Comparison of ENCODE assay signal across 11 cellular contexts in the genomic region with DNA sequence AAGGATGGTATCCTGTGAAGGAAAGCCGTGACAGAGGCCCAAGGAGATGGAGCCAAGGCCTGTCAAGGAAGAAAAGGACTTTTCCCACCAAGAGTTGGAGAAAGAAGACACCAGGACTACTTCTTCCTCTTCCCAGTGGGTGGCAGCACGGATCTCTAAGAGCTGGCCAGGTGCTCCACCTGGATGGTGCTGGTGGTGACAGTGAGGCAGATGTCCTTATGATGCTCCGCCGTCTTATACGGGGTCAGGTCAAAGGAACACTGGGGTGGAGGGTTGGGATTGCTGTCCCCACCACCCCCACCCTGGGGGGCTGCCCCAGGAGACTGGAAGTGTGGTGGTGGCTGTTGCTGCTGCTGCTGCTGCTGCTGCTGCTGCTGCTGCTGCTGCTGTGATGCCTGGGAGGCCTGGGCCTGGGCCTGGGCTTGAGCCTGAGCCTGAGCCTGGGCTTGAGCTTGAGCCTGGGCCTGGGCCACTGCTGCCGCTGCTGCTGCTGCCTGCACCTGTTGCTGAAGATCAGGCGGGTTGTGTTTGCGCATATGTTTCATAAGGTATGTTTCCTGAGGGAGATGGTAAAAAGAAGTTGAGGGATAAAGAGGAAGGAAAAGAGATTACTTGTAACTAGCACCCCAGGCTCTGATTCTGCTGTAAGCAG.
DNase-seq lines count a peak whose midpoint lies in the region; ATAC-seq and TF ChIP-seq lines count a peak whose summit lies in the region.
"Had no signal": no experiment of that assay in that cellular context is flagged by ENCODE, and none has a peak within 500 bp of the region (broad histone marks: within the 10 kb centered on the region; RNA-seq: fewer than 3 reads in every experiment).

No MANE protein-coding gene starts in this region.

- ATAC-seq in GM21515 (IDR thresholded peaks at IDR 0.05; ENCODE audit: unreplicated experiment) (no peak), GM18858 (IDR thresholded peaks at IDR 0.05; ENCODE audit: unreplicated experiment) (no peak)

- no peaks in the 10 kb centered on the region for H3K27me3 ChIP-seq in neutrophil
- H3K27me3 ChIP-seq: ovary had no signal

- H3K27ac ChIP-seq in neutrophil, result peak overlapping the region; percentile 78
- H3K27ac ChIP-seq: ovary had no signal

- peaks cover 50 to 59% of the 10 kb centered on the region in 2 experiments for H3K4me1 ChIP-seq in neutrophil (ENCODE audit: control insufficient read depth in 1 of 2, insufficient read depth in 1 of 2, low read depth in 1 of 2, low read length in 1 of 2)

- peak; percentile 49 for TF ChIP-seq CTCF in LNCaP clone FGC (IDR thresholded peaks at IDR 0.05; ENCODE audit: control insufficient read depth, extremely low read depth, insufficient read depth)
- TF ChIP-seq CTCF in neutrophil (IDR thresholded peaks at IDR 0.05), result no peak

- H3K36me3 ChIP-seq in neutrophil, result peaks cover 66% of the 10 kb centered on the region

- no peaks in the 10 kb centered on the region for H3K9me3 ChIP-seq in neutrophil
- H3K9me3 ChIP-seq: ovary had no signal

- DNase-seq in NCI-H748 (lab: John Stamatoyannopoulos, UW; ENCODE audit: unreplicated experiment), result peak; percentile 9
- no peak for DNase-seq in NCI-H748 treated with DMSO at 0.1 percent for 48 hours (lab: John Stamatoyannopoulos, UW)
- DNase-seq in LNCaP clone FGC (ENCODE audit: low read depth), result no peak
- DNase-seq in cerebellar cortex (ENCODE audit: low spot score), result peak; percentile 43
- no peak for DNase-seq in ecto neural progenitor cell (ENCODE audit: low spot score)
- DNase-seq: activated CD4-positive, CD25-positive, alpha-beta regulatory T cell treated with anti-CD3 and anti-CD28 coated beads, Interleukin-2, amount 50 U/mL, for 72 hours; kidney glomerular epithelial cell; ovary had no signal

- H3K4me3 ChIP-seq in LNCaP clone FGC (ENCODE audit: low read depth, low read length) (no peak overlapping the region), neutrophil (ENCODE audit: low read depth in 1 of 2, low read length in 1 of 2) (no peak overlapping the region)
- H3K4me3 ChIP-seq: ovary had no signal

Comparison
In these comparisons a context has a peak if more than half of its experiments do, and no peak if none do; other contexts are left out.
1. DNase-seq: peak in NCI-H748 (single experiment) and cerebellar cortex (single experiment); none in NCI-H748 treated with DMSO at 0.1 percent for 48 hours (single experiment), LNCaP clone FGC (single experiment) and ecto neural progenitor cell (single experiment).